31 cellular contexts compared by ENCODE assay signal in genomic region chr18:53305471-53305870, GRCh38.
"Had no signal": no experiment of that assay in that cellular context is flagged by ENCODE, and none has a peak within 500 bp of the region (broad histone marks: within the 10 kb centered on the region; RNA-seq: fewer than 3 reads in every experiment).

No MANE protein-coding gene starts in this region.

- H3K27me3 ChIP-seq: adrenal gland, ascending aorta, body of pancreas, brain microvascular endothelial cell, breast epithelium, cardiac muscle cell had no signal

- H3K4me3 ChIP-seq: adrenal gland, ascending aorta, body of pancreas, breast epithelium, cardiac muscle cell had no signal

- H3K9me3 ChIP-seq: adrenal gland, ascending aorta had no signal

- H3K27ac ChIP-seq: adrenal gland, ascending aorta, body of pancreas, brain microvascular endothelial cell, breast epithelium, cardiac muscle cell had no signal

- DNase-seq: activated effector memory CD4-positive, alpha-beta T cell treated with anti-CD3 and anti-CD28 coated beads, Interleukin-2, amount 50 U/mL, for 16 hours; activated effector memory CD4-positive, alpha-beta T cell treated with Interleukin-2 at 50 U/mL for 16 hours; activated gamma-delta T cell; activated gamma-delta T cell treated with Interleukin-2 at 50 U/mL for 16 hours; activated naive CD4-positive, alpha-beta T cell; activated naive CD4-positive, alpha-beta T cell treated with anti-CD3 and anti-CD28 coated beads for 36 hours; activated naive CD4-positive, alpha-beta T cell treated with anti-CD3 and anti-CD28 coated beads, Interleukin-2, amount 10 ng/mL, durations not matched to agents 7 days and 5 days; activated naive CD4-positive, alpha-beta T cell treated with anti-CD3 and anti-CD28 coated beads, Interleukin-2, amount 50 U/mL, for 16 hours; activated naive CD4-positive, alpha-beta T cell treated with Interleukin-2 at 50 U/mL for 16 hours; activated naive CD8-positive, alpha-beta T cell treated with anti-CD3 and anti-CD28 coated beads for 36 hours; activated naive CD8-positive, alpha-beta T cell treated with anti-CD3 and anti-CD28 coated beads, Interleukin-2, amount 10 ng/mL, durations not matched to agents 7 days and 5 days; activated naive CD8-positive, alpha-beta T cell treated with anti-CD3 and anti-CD28 coated beads, Interleukin-2, amount 50 U/mL, for 24 hours; activated T-cell treated with anti-CD3 and anti-CD28 coated beads for 4 hours; activated T-cell treated with anti-CD3 and anti-CD28 coated beads, Interleukin-2, amount 50 U/mL, for 1 hour; activated T-cell treated with anti-CD3 and anti-CD28 coated beads, Interleukin-2, amount 50 U/mL, for 24 hours; activated T-cell treated with anti-CD3 and anti-CD28 coated beads, Interleukin-2, amount 50 U/mL, for 4 hours; activated T-cell treated with anti-CD3 and anti-CD28 coated beads, Interleukin-2, amount 50 U/mL, for 48 hours; activated T-cell treated with anti-CD3 and anti-CD28 coated beads, Interleukin-2, amount 50 U/mL, for 72 hours; adrenal gland; amniotic stem cell; amygdala; anterior cingulate cortex; aorta; body of pancreas; brain microvascular endothelial cell; caudate nucleus; central memory CD4-positive, alpha-beta T cell; cerebellar nuclear complex had no signal

- H3K4me1 ChIP-seq: adrenal gland, ascending aorta, body of pancreas, breast epithelium had no signal

- H3K36me3 ChIP-seq: adrenal gland, ascending aorta, brain microvascular endothelial cell, breast epithelium, cardiac muscle cell had no signal
